1 cellular context compared by ENCODE assay signal in the genomic region with DNA sequence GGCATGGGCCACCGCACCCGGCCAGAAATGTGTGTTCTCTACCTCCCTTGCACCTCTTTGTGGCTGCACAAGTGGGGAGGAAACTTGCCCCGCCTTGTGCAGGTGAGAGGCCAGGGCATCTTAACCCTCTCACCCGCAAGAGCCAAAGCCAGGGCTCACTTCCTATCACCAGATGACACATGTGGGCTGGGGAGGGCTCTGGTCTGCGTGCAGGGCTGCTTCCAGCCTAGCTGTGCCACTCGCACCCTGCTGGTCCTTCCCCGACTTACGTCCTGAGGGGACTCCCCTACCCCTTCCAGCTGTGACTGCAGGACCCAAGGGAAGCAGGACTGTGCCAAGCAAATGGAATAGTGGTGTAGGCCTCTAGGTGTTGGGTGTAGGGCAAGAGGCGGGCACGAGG.
A peak's percentile ranks its signal among the peaks of the same experiment; 100 is the strongest.
TF ChIP-seq lines count a peak whose summit lies in the region.

No MANE protein-coding gene starts in this region.

TF ChIP-seq in K562, 482 proteins besides CTCF, POLR2A, EP300 and RAD21:
- no peak for TF ChIP-seq BCOR (IDR thresholded peaks at IDR 0.05)
- no peak for TF ChIP-seq KDM1A (IDR thresholded peaks at IDR 0.05)
- no peak for TF ChIP-seq KDM4B (IDR thresholded peaks at IDR 0.05; ENCODE audit: borderline replicate concordance in 2 of 2, low read depth in 1 of 2)
- peak; percentile 35; the same call in 1 of the 2 replicates for TF ChIP-seq POLR2G (IDR thresholded peaks at IDR 0.05; ENCODE audit: low read depth, low read length)
- TF ChIP-seq CEBPG (CRISPR knock-in tag; IDR thresholded peaks at IDR 0.05), result no peak
- no peak for TF ChIP-seq CEBPG (tag; conservative IDR thresholded peaks at IDR 0.05 in 1 of 2, IDR thresholded peaks at IDR 0.05 in 1 of 2)
- no peak for TF ChIP-seq GATA2 (CRISPR knock-in tag; IDR thresholded peaks at IDR 0.05)
- no peak for TF ChIP-seq ETV5 (CRISPR knock-in tag; IDR thresholded peaks at IDR 0.05; ENCODE audit: low read depth)
- no peak for TF ChIP-seq MAZ (CRISPR knock-in tag; conservative IDR thresholded peaks at IDR 0.05 in 1 of 2, IDR thresholded peaks at IDR 0.05 in 1 of 2)
- TF ChIP-seq, protein P1, sequence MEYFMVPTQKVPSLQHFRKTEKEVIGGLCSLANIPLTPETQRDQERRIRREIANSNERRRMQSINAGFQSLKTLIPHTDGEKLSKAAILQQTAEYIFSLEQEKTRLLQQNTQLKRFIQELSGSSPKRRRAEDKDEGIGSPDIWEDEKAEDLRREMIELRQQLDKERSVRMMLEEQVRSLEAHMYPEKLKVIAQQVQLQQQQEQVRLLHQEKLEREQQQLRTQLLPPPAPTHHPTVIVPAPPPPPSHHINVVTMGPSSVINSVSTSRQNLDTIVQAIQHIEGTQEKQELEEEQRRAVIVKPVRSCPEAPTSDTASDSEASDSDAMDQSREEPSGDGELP (CRISPR knock-in tag; IDR thresholded peaks at IDR 0.05; ENCODE audit: borderline replicate concordance), result no peak
